1 cellular context compared by ENCODE assay signal in genomic region chr10:122176232-122176865, GRCh38.
TF ChIP-seq lines count a peak whose summit lies in the region.

No MANE protein-coding gene starts in this region.

TF ChIP-seq in HepG2, 621 proteins besides CTCF, POLR2A, EP300 and RAD21 (continued from another document and continues in another):
- TF ChIP-seq, protein P1, sequence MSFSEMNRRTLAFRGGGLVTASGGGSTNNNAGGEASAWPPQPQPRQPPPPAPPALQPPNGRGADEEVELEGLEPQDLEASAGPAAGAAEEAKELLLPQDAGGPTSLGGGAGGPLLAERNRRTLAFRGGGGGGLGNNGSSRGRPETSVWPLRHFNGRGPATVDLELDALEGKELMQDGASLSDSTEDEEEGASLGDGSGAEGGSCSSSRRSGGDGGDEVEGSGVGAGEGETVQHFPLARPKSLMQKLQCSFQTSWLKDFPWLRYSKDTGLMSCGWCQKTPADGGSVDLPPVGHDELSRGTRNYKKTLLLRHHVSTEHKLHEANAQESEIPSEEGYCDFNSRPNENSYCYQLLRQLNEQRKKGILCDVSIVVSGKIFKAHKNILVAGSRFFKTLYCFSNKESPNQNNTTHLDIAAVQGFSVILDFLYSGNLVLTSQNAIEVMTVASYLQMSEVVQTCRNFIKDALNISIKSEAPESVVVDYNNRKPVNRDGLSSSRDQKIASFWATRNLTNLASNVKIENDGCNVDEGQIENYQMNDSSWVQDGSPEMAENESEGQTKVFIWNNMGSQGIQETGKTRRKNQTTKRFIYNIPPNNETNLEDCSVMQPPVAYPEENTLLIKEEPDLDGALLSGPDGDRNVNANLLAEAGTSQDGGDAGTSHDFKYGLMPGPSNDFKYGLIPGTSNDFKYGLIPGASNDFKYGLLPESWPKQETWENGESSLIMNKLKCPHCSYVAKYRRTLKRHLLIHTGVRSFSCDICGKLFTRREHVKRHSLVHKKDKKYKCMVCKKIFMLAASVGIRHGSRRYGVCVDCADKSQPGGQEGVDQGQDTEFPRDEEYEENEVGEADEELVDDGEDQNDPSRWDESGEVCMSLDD (CRISPR knock-in tag; IDR thresholded peaks at IDR 0.05; ENCODE audit: borderline replicate concordance): no peak
- TF ChIP-seq SALL1 (CRISPR knock-in tag; IDR thresholded peaks at IDR 0.05) (peak; percentile 65), ZNF383 (CRISPR knock-in tag; IDR thresholded peaks at IDR 0.05; ENCODE audit: borderline replicate concordance) (no peak), ZNF672 (CRISPR knock-in tag; IDR thresholded peaks at IDR 0.05) (no peak), ZNF549 (CRISPR knock-in tag; IDR thresholded peaks at IDR 0.05) (no peak), ZNF34 (CRISPR knock-in tag; IDR thresholded peaks at IDR 0.05; ENCODE audit: borderline replicate concordance) (no peak), NBN (conservative IDR thresholded peaks at IDR 0.05) (no peak), SUZ12 (IDR thresholded peaks at IDR 0.05; ENCODE audit: low read depth, low read length) (no peak), ZMYM2 (CRISPR knock-in tag; IDR thresholded peaks at IDR 0.05) (no peak), TARDBP (CRISPR knock-in tag; IDR thresholded peaks at IDR 0.05) (no peak), NPAS2 (CRISPR knock-in tag; IDR thresholded peaks at IDR 0.05; ENCODE audit: borderline replicate concordance) (no peak), ELF4 (CRISPR knock-in tag; IDR thresholded peaks at IDR 0.05; ENCODE audit: borderline replicate concordance) (no peak), ZNF10 (CRISPR knock-in tag; IDR thresholded peaks at IDR 0.05; ENCODE audit: borderline replicate concordance, low read depth) (no peak), BCLAF1 (IDR thresholded peaks at IDR 0.05) (no peak), HOXA3 (CRISPR knock-in tag; IDR thresholded peaks at IDR 0.05) (peak; percentile 49; the same call in 1 of the 2 replicates), ETS1 (CRISPR knock-in tag; IDR thresholded peaks at IDR 0.05) (no peak), ONECUT2 (CRISPR knock-in tag; IDR thresholded peaks at IDR 0.05) (peak; percentile 90), ZNF367 (CRISPR knock-in tag; IDR thresholded peaks at IDR 0.05; ENCODE audit: borderline replicate concordance) (no peak), ZNF644 (CRISPR knock-in tag; IDR thresholded peaks at IDR 0.05; ENCODE audit: low read depth) (0 out of 2 replicates have a peak, but pooled peaks have one; percentile 51), CHD4 (IDR thresholded peaks at IDR 0.05; ENCODE audit: borderline replicate concordance, low read length) (no peak), MAFF (IDR thresholded peaks at IDR 0.05; ENCODE audit: low read depth, low read length) (0 out of 2 replicates have a peak, but pooled peaks have one; percentile 13), ZNF775 (CRISPR knock-in tag; IDR thresholded peaks at IDR 0.05; ENCODE audit: borderline replicate concordance) (no peak), SRSF9 (IDR thresholded peaks at IDR 0.05; ENCODE audit: borderline replicate concordance, insufficient read depth, low read depth, low read length, poor library complexity, severe bottlenecking) (no peak), NR0B2 (CRISPR knock-in tag; IDR thresholded peaks at IDR 0.05) (no peak), GLI4 (CRISPR knock-in tag; IDR thresholded peaks at IDR 0.05; ENCODE audit: borderline replicate concordance) (no peak), CREB1 (IDR thresholded peaks at IDR 0.05) (no peak), CREB1 (CRISPR knock-in tag; IDR thresholded peaks at IDR 0.05) (peak; percentile 59), ZNF382 (CRISPR knock-in tag; IDR thresholded peaks at IDR 0.05; ENCODE audit: borderline replicate concordance) (no peak), ATF7-NPFF (CRISPR knock-in tag; IDR thresholded peaks at IDR 0.05; ENCODE audit: low read depth) (no peak), ZNF205 (CRISPR knock-in tag; IDR thresholded peaks at IDR 0.05) (0 out of 2 replicates have a peak, but pooled peaks have one; percentile 37), ZNF589 (CRISPR knock-in tag; conservative IDR thresholded peaks at IDR 0.05) (no peak), ZNF703 (CRISPR knock-in tag; IDR thresholded peaks at IDR 0.05; ENCODE audit: borderline replicate concordance) (no peak), ZNF777 (CRISPR knock-in tag; IDR thresholded peaks at IDR 0.05) (no peak), THYN1 (CRISPR knock-in tag; IDR thresholded peaks at IDR 0.05; ENCODE audit: borderline replicate concordance, low read depth) (no peak)
- TF ChIP-seq, protein P2, sequence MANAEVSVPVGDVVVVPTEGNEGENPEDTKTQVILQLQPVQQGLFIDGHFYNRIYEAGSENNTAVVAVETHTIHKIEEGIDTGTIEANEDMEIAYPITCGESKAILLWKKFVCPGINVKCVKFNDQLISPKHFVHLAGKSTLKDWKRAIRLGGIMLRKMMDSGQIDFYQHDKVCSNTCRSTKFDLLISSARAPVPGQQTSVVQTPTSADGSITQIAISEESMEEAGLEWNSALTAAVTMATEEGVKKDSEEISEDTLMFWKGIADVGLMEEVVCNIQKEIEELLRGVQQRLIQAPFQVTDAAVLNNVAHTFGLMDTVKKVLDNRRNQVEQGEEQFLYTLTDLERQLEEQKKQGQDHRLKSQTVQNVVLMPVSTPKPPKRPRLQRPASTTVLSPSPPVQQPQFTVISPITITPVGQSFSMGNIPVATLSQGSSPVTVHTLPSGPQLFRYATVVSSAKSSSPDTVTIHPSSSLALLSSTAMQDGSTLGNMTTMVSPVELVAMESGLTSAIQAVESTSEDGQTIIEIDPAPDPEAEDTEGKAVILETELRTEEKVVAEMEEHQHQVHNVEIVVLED (CRISPR knock-in tag; IDR thresholded peaks at IDR 0.05; ENCODE audit: borderline replicate concordance): no peak
- TF ChIP-seq, protein P3, sequence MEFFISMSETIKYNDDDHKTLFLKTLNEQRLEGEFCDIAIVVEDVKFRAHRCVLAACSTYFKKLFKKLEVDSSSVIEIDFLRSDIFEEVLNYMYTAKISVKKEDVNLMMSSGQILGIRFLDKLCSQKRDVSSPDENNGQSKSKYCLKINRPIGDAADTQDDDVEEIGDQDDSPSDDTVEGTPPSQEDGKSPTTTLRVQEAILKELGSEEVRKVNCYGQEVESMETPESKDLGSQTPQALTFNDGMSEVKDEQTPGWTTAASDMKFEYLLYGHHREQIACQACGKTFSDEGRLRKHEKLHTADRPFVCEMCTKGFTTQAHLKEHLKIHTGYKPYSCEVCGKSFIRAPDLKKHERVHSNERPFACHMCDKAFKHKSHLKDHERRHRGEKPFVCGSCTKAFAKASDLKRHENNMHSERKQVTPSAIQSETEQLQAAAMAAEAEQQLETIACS (CRISPR knock-in tag; IDR thresholded peaks at IDR 0.05): no peak
- TF ChIP-seq, protein P4, sequence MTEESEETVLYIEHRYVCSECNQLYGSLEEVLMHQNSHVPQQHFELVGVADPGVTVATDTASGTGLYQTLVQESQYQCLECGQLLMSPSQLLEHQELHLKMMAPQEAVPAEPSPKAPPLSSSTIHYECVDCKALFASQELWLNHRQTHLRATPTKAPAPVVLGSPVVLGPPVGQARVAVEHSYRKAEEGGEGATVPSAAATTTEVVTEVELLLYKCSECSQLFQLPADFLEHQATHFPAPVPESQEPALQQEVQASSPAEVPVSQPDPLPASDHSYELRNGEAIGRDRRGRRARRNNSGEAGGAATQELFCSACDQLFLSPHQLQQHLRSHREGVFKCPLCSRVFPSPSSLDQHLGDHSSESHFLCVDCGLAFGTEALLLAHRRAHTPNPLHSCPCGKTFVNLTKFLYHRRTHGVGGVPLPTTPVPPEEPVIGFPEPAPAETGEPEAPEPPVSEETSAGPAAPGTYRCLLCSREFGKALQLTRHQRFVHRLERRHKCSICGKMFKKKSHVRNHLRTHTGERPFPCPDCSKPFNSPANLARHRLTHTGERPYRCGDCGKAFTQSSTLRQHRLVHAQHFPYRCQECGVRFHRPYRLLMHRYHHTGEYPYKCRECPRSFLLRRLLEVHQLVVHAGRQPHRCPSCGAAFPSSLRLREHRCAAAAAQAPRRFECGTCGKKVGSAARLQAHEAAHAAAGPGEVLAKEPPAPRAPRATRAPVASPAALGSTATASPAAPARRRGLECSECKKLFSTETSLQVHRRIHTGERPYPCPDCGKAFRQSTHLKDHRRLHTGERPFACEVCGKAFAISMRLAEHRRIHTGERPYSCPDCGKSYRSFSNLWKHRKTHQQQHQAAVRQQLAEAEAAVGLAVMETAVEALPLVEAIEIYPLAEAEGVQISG (CRISPR knock-in tag; IDR thresholded peaks at IDR 0.05): 0 out of 2 replicates have a peak, but pooled peaks have one; percentile 24
- TF ChIP-seq, protein P5, sequence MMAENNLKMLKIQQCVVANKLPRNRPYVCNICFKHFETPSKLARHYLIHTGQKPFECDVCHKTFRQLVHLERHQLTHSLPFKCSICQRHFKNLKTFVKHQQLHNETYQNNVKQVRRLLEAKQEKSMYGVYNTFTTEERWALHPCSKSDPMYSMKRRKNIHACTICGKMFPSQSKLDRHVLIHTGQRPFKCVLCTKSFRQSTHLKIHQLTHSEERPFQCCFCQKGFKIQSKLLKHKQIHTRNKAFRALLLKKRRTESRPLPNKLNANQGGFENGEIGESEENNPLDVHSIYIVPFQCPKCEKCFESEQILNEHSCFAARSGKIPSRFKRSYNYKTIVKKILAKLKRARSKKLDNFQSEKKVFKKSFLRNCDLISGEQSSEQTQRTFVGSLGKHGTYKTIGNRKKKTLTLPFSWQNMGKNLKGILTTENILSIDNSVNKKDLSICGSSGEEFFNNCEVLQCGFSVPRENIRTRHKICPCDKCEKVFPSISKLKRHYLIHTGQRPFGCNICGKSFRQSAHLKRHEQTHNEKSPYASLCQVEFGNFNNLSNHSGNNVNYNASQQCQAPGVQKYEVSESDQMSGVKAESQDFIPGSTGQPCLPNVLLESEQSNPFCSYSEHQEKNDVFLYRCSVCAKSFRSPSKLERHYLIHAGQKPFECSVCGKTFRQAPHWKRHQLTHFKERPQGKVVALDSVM (CRISPR knock-in tag; IDR thresholded peaks at IDR 0.05): 0 out of 2 replicates have a peak, but pooled peaks have one; percentile 6
- TF ChIP-seq, protein P6, sequence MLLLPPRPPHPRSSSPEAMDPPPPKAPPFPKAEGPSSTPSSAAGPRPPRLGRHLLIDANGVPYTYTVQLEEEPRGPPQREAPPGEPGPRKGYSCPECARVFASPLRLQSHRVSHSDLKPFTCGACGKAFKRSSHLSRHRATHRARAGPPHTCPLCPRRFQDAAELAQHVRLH (CRISPR knock-in tag; IDR thresholded peaks at IDR 0.05; ENCODE audit: borderline replicate concordance, low read depth): no peak
- TF ChIP-seq, protein P7, sequence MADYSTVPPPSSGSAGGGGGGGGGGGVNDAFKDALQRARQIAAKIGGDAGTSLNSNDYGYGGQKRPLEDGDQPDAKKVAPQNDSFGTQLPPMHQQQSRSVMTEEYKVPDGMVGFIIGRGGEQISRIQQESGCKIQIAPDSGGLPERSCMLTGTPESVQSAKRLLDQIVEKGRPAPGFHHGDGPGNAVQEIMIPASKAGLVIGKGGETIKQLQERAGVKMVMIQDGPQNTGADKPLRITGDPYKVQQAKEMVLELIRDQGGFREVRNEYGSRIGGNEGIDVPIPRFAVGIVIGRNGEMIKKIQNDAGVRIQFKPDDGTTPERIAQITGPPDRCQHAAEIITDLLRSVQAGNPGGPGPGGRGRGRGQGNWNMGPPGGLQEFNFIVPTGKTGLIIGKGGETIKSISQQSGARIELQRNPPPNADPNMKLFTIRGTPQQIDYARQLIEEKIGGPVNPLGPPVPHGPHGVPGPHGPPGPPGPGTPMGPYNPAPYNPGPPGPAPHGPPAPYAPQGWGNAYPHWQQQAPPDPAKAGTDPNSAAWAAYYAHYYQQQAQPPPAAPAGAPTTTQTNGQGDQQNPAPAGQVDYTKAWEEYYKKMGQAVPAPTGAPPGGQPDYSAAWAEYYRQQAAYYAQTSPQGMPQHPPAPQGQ (CRISPR knock-in tag; IDR thresholded peaks at IDR 0.05; ENCODE audit: borderline replicate concordance): no peak
- TF ChIP-seq, protein P8, sequence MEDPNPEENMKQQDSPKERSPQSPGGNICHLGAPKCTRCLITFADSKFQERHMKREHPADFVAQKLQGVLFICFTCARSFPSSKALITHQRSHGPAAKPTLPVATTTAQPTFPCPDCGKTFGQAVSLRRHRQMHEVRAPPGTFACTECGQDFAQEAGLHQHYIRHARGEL (CRISPR knock-in tag; IDR thresholded peaks at IDR 0.05): no peak
- TF ChIP-seq, protein P9, sequence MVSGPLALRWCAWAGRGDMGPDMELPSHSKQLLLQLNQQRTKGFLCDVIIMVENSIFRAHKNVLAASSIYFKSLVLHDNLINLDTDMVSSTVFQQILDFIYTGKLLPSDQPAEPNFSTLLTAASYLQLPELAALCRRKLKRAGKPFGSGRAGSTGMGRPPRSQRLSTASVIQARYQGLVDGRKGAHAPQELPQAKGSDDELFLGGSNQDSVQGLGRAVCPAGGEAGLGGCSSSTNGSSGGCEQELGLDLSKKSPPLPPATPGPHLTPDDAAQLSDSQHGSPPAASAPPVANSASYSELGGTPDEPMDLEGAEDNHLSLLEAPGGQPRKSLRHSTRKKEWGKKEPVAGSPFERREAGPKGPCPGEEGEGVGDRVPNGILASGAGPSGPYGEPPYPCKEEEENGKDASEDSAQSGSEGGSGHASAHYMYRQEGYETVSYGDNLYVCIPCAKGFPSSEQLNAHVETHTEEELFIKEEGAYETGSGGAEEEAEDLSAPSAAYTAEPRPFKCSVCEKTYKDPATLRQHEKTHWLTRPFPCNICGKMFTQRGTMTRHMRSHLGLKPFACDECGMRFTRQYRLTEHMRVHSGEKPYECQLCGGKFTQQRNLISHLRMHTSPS (CRISPR knock-in tag; IDR thresholded peaks at IDR 0.05; ENCODE audit: low read depth): no peak
